ENCODE assay signal across 1 cellular context in the genomic region with DNA sequence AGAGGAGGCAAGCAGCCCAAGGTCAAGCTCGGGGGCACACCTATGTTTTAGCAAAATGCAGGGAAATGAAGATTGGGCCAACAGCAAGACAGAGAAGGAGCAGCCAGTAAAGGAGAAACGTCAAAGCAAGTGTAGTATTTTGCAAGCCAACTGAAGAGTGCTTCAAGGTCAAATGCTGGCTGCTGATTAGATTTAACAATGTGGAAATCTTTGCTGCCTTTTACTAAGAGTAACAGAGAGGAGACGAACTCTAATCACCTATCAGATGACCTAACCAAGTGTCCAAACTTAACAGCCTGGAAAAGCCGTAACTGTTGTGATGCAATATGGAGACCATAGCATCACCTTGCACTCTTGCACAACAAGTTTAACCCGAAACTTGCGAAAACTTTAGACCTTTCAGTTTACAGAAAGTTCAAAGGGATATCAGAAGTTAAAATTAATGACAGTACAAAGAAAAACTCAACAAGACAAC.
A peak's percentile ranks its signal among the peaks of the same experiment; 100 is the strongest.
TF ChIP-seq lines count a peak whose summit lies in the region.

No MANE protein-coding gene starts in this region.

TF ChIP-seq in HepG2, 621 proteins besides CTCF, POLR2A, EP300 and RAD21 (continued from another document and continues in another):
- TF ChIP-seq, protein P1, sequence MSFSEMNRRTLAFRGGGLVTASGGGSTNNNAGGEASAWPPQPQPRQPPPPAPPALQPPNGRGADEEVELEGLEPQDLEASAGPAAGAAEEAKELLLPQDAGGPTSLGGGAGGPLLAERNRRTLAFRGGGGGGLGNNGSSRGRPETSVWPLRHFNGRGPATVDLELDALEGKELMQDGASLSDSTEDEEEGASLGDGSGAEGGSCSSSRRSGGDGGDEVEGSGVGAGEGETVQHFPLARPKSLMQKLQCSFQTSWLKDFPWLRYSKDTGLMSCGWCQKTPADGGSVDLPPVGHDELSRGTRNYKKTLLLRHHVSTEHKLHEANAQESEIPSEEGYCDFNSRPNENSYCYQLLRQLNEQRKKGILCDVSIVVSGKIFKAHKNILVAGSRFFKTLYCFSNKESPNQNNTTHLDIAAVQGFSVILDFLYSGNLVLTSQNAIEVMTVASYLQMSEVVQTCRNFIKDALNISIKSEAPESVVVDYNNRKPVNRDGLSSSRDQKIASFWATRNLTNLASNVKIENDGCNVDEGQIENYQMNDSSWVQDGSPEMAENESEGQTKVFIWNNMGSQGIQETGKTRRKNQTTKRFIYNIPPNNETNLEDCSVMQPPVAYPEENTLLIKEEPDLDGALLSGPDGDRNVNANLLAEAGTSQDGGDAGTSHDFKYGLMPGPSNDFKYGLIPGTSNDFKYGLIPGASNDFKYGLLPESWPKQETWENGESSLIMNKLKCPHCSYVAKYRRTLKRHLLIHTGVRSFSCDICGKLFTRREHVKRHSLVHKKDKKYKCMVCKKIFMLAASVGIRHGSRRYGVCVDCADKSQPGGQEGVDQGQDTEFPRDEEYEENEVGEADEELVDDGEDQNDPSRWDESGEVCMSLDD (CRISPR knock-in tag; IDR thresholded peaks at IDR 0.05; ENCODE audit: borderline replicate concordance): no peak
- TF ChIP-seq ZNF234 (CRISPR knock-in tag; conservative IDR thresholded peaks at IDR 0.05) (no peak), ZNF232 (CRISPR knock-in tag; IDR thresholded peaks at IDR 0.05; ENCODE audit: borderline replicate concordance) (peak; percentile 96; the same call in 1 of the 2 replicates), SAFB2 (CRISPR knock-in tag; IDR thresholded peaks at IDR 0.05; ENCODE audit: borderline replicate concordance, low read depth) (no peak), ZNF616 (CRISPR knock-in tag; IDR thresholded peaks at IDR 0.05; ENCODE audit: low read depth) (no peak), MED13 (CRISPR knock-in tag; IDR thresholded peaks at IDR 0.05) (peak; percentile 95), KDM2A (CRISPR knock-in tag; IDR thresholded peaks at IDR 0.05; ENCODE audit: borderline replicate concordance, low read depth) (no peak; the same call in 1 of the 2 replicates), CEBPB (IDR thresholded peaks at IDR 0.05; ENCODE audit: borderline replicate concordance, low read depth, low read length) (peak; percentile 100), POLR2G (IDR thresholded peaks at IDR 0.05; ENCODE audit: low read depth, low read length) (no peak), KAT2B (IDR thresholded peaks at IDR 0.05; ENCODE audit: borderline replicate concordance, low read depth, low read length) (no peak), ZNF124 (CRISPR knock-in tag; IDR thresholded peaks at IDR 0.05) (peak; percentile 93), ZEB1 (IDR thresholded peaks at IDR 0.05; ENCODE audit: insufficient replicate concordance, low read depth) (peak; percentile 86), JARID2 (CRISPR knock-in tag; IDR thresholded peaks at IDR 0.05; ENCODE audit: insufficient replicate concordance) (peak; percentile 65), ZNF672 (CRISPR knock-in tag; IDR thresholded peaks at IDR 0.05) (no peak), ZMYM4 (CRISPR knock-in tag; IDR thresholded peaks at IDR 0.05) (peak; percentile 92), THYN1 (CRISPR knock-in tag; IDR thresholded peaks at IDR 0.05; ENCODE audit: borderline replicate concordance, low read depth) (0 out of 2 replicates have a peak, but pooled peaks have one; percentile 71), ZNF138 (CRISPR knock-in tag; IDR thresholded peaks at IDR 0.05; ENCODE audit: low read depth) (no peak), FLYWCH1 (CRISPR knock-in tag; IDR thresholded peaks at IDR 0.05) (no peak), NR1H2 (CRISPR knock-in tag; IDR thresholded peaks at IDR 0.05; ENCODE audit: borderline replicate concordance, low read depth) (no peak), PCBP1 (IDR thresholded peaks at IDR 0.05; ENCODE audit: borderline replicate concordance, low read depth, low read length) (no peak), ADNP (CRISPR knock-in tag; IDR thresholded peaks at IDR 0.05) (no peak), ZNF569 (CRISPR knock-in tag; IDR thresholded peaks at IDR 0.05; ENCODE audit: borderline replicate concordance) (no peak), ZSCAN25 (CRISPR knock-in tag; IDR thresholded peaks at IDR 0.05) (no peak), ZNF446 (CRISPR knock-in tag; IDR thresholded peaks at IDR 0.05) (no peak), SNRNP70 (IDR thresholded peaks at IDR 0.05; ENCODE audit: low read depth, low read length) (no peak), RAD51 (IDR thresholded peaks at IDR 0.05; ENCODE audit: borderline replicate concordance) (no peak), RNF2 (conservative IDR thresholded peaks at IDR 0.05; ENCODE audit: low read depth) (no peak), ARNTL (CRISPR knock-in tag; IDR thresholded peaks at IDR 0.05) (peak; percentile 70), ZNF816 (CRISPR knock-in tag; IDR thresholded peaks at IDR 0.05; ENCODE audit: borderline replicate concordance) (no peak)
- TF ChIP-seq, protein P2, sequence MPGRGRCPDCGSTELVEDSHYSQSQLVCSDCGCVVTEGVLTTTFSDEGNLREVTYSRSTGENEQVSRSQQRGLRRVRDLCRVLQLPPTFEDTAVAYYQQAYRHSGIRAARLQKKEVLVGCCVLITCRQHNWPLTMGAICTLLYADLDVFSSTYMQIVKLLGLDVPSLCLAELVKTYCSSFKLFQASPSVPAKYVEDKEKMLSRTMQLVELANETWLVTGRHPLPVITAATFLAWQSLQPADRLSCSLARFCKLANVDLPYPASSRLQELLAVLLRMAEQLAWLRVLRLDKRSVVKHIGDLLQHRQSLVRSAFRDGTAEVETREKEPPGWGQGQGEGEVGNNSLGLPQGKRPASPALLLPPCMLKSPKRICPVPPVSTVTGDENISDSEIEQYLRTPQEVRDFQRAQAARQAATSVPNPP (CRISPR knock-in tag; IDR thresholded peaks at IDR 0.05): peak; percentile 94
- TF ChIP-seq, protein P3, sequence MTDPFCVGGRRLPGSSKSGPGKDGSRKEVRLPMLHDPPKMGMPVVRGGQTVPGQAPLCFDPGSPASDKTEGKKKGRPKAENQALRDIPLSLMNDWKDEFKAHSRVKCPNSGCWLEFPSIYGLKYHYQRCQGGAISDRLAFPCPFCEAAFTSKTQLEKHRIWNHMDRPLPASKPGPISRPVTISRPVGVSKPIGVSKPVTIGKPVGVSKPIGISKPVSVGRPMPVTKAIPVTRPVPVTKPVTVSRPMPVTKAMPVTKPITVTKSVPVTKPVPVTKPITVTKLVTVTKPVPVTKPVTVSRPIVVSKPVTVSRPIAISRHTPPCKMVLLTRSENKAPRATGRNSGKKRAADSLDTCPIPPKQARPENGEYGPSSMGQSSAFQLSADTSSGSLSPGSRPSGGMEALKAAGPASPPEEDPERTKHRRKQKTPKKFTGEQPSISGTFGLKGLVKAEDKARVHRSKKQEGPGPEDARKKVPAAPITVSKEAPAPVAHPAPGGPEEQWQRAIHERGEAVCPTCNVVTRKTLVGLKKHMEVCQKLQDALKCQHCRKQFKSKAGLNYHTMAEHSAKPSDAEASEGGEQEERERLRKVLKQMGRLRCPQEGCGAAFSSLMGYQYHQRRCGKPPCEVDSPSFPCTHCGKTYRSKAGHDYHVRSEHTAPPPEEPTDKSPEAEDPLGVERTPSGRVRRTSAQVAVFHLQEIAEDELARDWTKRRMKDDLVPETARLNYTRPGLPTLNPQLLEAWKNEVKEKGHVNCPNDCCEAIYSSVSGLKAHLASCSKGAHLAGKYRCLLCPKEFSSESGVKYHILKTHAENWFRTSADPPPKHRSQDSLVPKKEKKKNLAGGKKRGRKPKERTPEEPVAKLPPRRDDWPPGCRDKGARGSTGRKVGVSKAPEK (CRISPR knock-in tag; IDR thresholded peaks at IDR 0.05; ENCODE audit: borderline replicate concordance): peak; percentile 56; the same call in 1 of the 2 replicates
- TF ChIP-seq, protein P4, sequence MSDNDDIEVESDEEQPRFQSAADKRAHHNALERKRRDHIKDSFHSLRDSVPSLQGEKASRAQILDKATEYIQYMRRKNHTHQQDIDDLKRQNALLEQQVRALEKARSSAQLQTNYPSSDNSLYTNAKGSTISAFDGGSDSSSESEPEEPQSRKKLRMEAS (IDR thresholded peaks at IDR 0.05): peak; percentile 67
- TF ChIP-seq, protein P5, sequence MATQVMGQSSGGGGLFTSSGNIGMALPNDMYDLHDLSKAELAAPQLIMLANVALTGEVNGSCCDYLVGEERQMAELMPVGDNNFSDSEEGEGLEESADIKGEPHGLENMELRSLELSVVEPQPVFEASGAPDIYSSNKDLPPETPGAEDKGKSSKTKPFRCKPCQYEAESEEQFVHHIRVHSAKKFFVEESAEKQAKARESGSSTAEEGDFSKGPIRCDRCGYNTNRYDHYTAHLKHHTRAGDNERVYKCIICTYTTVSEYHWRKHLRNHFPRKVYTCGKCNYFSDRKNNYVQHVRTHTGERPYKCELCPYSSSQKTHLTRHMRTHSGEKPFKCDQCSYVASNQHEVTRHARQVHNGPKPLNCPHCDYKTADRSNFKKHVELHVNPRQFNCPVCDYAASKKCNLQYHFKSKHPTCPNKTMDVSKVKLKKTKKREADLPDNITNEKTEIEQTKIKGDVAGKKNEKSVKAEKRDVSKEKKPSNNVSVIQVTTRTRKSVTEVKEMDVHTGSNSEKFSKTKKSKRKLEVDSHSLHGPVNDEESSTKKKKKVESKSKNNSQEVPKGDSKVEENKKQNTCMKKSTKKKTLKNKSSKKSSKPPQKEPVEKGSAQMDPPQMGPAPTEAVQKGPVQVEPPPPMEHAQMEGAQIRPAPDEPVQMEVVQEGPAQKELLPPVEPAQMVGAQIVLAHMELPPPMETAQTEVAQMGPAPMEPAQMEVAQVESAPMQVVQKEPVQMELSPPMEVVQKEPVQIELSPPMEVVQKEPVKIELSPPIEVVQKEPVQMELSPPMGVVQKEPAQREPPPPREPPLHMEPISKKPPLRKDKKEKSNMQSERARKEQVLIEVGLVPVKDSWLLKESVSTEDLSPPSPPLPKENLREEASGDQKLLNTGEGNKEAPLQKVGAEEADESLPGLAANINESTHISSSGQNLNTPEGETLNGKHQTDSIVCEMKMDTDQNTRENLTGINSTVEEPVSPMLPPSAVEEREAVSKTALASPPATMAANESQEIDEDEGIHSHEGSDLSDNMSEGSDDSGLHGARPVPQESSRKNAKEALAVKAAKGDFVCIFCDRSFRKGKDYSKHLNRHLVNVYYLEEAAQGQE (IDR thresholded peaks at IDR 0.05; ENCODE audit: borderline replicate concordance in 1 of 2, low read depth in 1 of 2, low read length in 2 of 2): peak in 1 of 2 experiments; percentile 83; a peak in 2 of 4 replicates
- TF ChIP-seq, protein P6, sequence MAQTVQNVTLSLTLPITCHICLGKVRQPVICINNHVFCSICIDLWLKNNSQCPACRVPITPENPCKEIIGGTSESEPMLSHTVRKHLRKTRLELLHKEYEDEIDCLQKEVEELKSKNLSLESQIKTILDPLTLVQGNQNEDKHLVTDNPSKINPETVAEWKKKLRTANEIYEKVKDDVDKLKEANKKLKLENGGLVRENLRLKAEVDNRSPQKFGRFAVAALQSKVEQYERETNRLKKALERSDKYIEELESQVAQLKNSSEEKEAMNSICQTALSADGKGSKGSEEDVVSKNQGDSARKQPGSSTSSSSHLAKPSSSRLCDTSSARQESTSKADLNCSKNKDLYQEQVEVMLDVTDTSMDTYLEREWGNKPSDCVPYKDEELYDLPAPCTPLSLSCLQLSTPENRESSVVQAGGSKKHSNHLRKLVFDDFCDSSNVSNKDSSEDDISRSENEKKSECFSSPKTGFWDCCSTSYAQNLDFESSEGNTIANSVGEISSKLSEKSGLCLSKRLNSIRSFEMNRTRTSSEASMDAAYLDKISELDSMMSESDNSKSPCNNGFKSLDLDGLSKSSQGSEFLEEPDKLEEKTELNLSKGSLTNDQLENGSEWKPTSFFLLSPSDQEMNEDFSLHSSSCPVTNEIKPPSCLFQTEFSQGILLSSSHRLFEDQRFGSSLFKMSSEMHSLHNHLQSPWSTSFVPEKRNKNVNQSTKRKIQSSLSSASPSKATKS (CRISPR knock-in tag; IDR thresholded peaks at IDR 0.05): peak; percentile 90; the same call in 1 of the 2 replicates
- TF ChIP-seq, protein P7, sequence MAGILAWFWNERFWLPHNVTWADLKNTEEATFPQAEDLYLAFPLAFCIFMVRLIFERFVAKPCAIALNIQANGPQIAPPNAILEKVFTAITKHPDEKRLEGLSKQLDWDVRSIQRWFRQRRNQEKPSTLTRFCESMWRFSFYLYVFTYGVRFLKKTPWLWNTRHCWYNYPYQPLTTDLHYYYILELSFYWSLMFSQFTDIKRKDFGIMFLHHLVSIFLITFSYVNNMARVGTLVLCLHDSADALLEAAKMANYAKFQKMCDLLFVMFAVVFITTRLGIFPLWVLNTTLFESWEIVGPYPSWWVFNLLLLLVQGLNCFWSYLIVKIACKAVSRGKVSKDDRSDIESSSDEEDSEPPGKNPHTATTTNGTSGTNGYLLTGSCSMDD (CRISPR knock-in tag; IDR thresholded peaks at IDR 0.05): no peak
- TF ChIP-seq, protein P8, sequence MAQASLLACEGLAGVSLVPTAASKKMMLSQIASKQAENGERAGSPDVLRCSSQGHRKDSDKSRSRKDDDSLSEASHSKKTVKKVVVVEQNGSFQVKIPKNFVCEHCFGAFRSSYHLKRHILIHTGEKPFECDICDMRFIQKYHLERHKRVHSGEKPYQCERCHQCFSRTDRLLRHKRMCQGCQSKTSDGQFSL (CRISPR knock-in tag; IDR thresholded peaks at IDR 0.05): no peak
- TF ChIP-seq, protein P9, sequence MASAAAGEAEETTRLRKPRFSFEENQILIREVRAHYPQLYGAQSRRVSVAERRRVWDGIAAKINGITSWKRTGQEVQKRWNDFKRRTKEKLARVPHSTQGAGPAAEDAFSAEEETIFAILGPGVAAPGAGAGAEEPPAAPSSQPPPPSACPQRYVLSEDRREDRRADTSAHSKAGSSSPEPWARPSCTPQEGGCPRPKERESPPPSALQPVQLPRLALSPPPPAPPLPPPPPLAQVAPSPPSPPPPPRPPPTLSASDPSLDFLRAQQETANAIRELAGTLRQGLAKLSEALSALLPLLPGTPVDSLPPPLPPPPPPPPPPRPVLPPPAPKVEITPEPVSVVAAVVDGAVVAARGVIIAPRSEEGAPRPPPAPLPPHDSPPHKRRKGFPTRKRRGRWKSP (CRISPR knock-in tag; IDR thresholded peaks at IDR 0.05): peak; percentile 68; the same call in 1 of the 2 replicates
- TF ChIP-seq, protein P10, sequence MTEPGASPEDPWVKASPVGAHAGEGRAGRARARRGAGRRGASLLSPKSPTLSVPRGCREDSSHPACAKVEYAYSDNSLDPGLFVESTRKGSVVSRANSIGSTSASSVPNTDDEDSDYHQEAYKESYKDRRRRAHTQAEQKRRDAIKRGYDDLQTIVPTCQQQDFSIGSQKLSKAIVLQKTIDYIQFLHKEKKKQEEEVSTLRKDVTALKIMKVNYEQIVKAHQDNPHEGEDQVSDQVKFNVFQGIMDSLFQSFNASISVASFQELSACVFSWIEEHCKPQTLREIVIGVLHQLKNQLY (CRISPR knock-in tag; IDR thresholded peaks at IDR 0.05): peak; percentile 92
- TF ChIP-seq, protein P11, sequence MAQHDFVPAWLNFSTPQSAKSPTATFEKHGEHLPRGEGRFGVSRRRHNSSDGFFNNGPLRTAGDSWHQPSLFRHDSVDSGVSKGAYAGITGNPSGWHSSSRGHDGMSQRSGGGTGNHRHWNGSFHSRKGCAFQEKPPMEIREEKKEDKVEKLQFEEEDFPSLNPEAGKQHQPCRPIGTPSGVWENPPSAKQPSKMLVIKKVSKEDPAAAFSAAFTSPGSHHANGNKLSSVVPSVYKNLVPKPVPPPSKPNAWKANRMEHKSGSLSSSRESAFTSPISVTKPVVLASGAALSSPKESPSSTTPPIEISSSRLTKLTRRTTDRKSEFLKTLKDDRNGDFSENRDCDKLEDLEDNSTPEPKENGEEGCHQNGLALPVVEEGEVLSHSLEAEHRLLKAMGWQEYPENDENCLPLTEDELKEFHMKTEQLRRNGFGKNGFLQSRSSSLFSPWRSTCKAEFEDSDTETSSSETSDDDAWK (CRISPR knock-in tag; IDR thresholded peaks at IDR 0.05): no peak
